Comparison of ENCODE assay signal across 16 cellular contexts in genomic region chr6:82182756-82183155, GRCh38.
DNase-seq lines count a peak whose midpoint lies in the region; ATAC-seq, FAIRE-seq and TF ChIP-seq lines count a peak whose summit lies in the region.
"Had no signal": no experiment of that assay in that cellular context is flagged by ENCODE, and none has a peak within 500 bp of the region (broad histone marks: within the 10 kb centered on the region; RNA-seq: fewer than 3 reads in every experiment).

No MANE protein-coding gene starts in this region.

- H3K79me2 ChIP-seq in ACC112 (ENCODE audit: control insufficient read depth, insufficient read depth, low read length, unreplicated experiment) = peaks cover 2% of the 10 kb centered on the region

- no peak for FAIRE-seq in GM19239 (lab: Jason Lieb, UNC)

- H3K4me3 ChIP-seq in ACC112 (ENCODE audit: low read depth, low read length) (no peak overlapping the region), RWPE2 (ENCODE audit: severe bottlenecking) (no peak overlapping the region), left ventricle myocardium inferior (no peak overlapping the region)
- H3K4me3 ChIP-seq: Peyer's patch, skin epidermis had no signal

- TF ChIP-seq CTCF in RWPE2 (IDR thresholded peaks at IDR 0.05; ENCODE audit: poor library complexity, severe bottlenecking) (no peak), left ventricle myocardium inferior (IDR thresholded peaks at IDR 0.05; ENCODE audit: borderline replicate concordance) (no peak)

- H2AFZ ChIP-seq in ACC112 (ENCODE audit: low read length, unreplicated experiment) = no peak overlapping the region

- ATAC-seq in RWPE2 (ENCODE audit: low read depth) (peak; percentile 33; the same call in 1 of the 3 replicates), GM18858 (IDR thresholded peaks at IDR 0.05; ENCODE audit: unreplicated experiment) (no peak)

- DNase-seq in GM03348 (ENCODE audit: low spot score) = peak; percentile 44
- DNase-seq in RWPE2 (ENCODE audit: low spot score) = no peak
- DNase-seq in fibroblast of peridontal ligament (ENCODE audit: extremely low read depth) = peak; percentile 69
- DNase-seq in Ammon's horn (ENCODE audit: low spot score) = no peak
- DNase-seq in left ventricle myocardium inferior = no peak
- no peak for DNase-seq in GM19239 (ENCODE audit: insufficient read length, low spot score)
- DNase-seq: activated CD4-positive, CD25-positive, alpha-beta regulatory T cell; activated T-cell treated with anti-CD3 and anti-CD28 coated beads, Interleukin-2, amount 50 U/mL, for 4 hours; C1 segment of cervical spinal cord; foreskin melanocyte; NCI-H2029 treated with DMSO at 0.1 percent for 48 hours; nucleus accumbens; Peyer's patch had no signal

- H3K36me3 ChIP-seq in ACC112 (ENCODE audit: insufficient read depth, low read length) = peaks cover 40% of the 10 kb centered on the region
- peaks cover 95% of the 10 kb centered on the region for H3K36me3 ChIP-seq in RWPE2 (ENCODE audit: low read depth)
- H3K36me3 ChIP-seq in left ventricle myocardium inferior = peaks cover 62% of the 10 kb centered on the region

- peaks cover 52% of the 10 kb centered on the region for H3K4me1 ChIP-seq in ACC112 (ENCODE audit: control insufficient read depth, insufficient read depth, low read length, unreplicated experiment)
- H3K4me1 ChIP-seq in RWPE2 (ENCODE audit: insufficient read depth, poor library complexity, severe bottlenecking) = no peaks in the 10 kb centered on the region
- peaks cover 13% of the 10 kb centered on the region for H3K4me1 ChIP-seq in left ventricle myocardium inferior
- H3K4me1 ChIP-seq: Peyer's patch had no signal

- peak overlapping the region; percentile 77 for H3K27ac ChIP-seq in ACC112 (ENCODE audit: low read depth, low read length)
- H3K27ac ChIP-seq in RWPE2 (ENCODE audit: poor library complexity, severe bottlenecking) = no peak overlapping the region
- no peak overlapping the region for H3K27ac ChIP-seq in left ventricle myocardium inferior (replicated peaks)
- H3K27ac ChIP-seq: Peyer's patch had no signal

- intact Hi-C loops in left ventricle myocardium inferior (cut with micrococcal nuclease) = no loop called here

- H3K27me3 ChIP-seq in ACC112 (ENCODE audit: insufficient read depth, low read length) (no peaks in the 10 kb centered on the region), RWPE2 (ENCODE audit: insufficient read depth, poor library complexity, severe bottlenecking) (no peaks in the 10 kb centered on the region), left ventricle myocardium inferior (ENCODE audit: low read depth) (no peaks in the 10 kb centered on the region)
- H3K27me3 ChIP-seq: Peyer's patch had no signal

- no peaks in the 10 kb centered on the region for H3K9me3 ChIP-seq in RWPE2 (ENCODE audit: severe bottlenecking)
- H3K9me3 ChIP-seq in left ventricle myocardium inferior (replicated peaks) = no peaks in the 10 kb centered on the region
- H3K9me3 ChIP-seq: Peyer's patch had no signal

Comparison
In these comparisons a context has a peak if more than half of its experiments do, and no peak if none do; other contexts are left out.
1. DNase-seq: peak in GM03348 (single experiment) and fibroblast of peridontal ligament (single experiment); none in RWPE2 (single experiment), Ammon's horn (single experiment), left ventricle myocardium inferior (single experiment) and GM19239 (single experiment).